Comparison of ENCODE assay signal across 11 cellular contexts in genomic region chr18:13616041-13616440, GRCh38.
DNase-seq lines count a peak whose midpoint lies in the region; ATAC-seq lines count a peak whose summit lies in the region.
"Had no signal": no experiment of that assay in that cellular context is flagged by ENCODE, and none has a peak within 500 bp of the region (broad histone marks: within the 10 kb centered on the region; RNA-seq: fewer than 3 reads in every experiment).

No MANE protein-coding gene starts in this region.

- POLR2A ChIA-PET in CD8-positive, alpha-beta memory T cell (lab: Charles Lee): no interaction called here

- H3K36me3 ChIP-seq in BLaER1: peaks cover 15% of the 10 kb centered on the region
- no peaks in the 10 kb centered on the region for H3K36me3 ChIP-seq in CD8-positive, alpha-beta memory T cell (ENCODE audit: insufficient read depth, low read length)
- H3K36me3 ChIP-seq: ovary had no signal

- CTCF ChIA-PET in CD8-positive, alpha-beta memory T cell (lab: Charles Lee): no interaction called here

- H3K27ac Mint-ChIP-seq in CD8-positive, alpha-beta memory T cell: peak overlapping the region in 6 of 8 donors; percentile 3 to 94 (median 90)
- H3K27ac Mint-ChIP-seq in naive B cell: peak overlapping the region; percentile 91 to 100 (median 99)

- peak overlapping the region; percentile 91 for H3K27ac ChIP-seq in BLaER1
- no peak overlapping the region for H3K27ac ChIP-seq in CD8-positive, alpha-beta memory T cell (ENCODE audit: low read depth, low read length)
- H3K27ac ChIP-seq: ovary had no signal

- peak overlapping the region in 5 of 7 donors; percentile 28 to 90 (median 68) for H3K4me3 Mint-ChIP-seq in CD8-positive, alpha-beta memory T cell
- peak overlapping the region in 7 of 8 donors; percentile 22 to 98 (median 70) for H3K4me3 Mint-ChIP-seq in naive B cell

- H4K20me1 ChIP-seq in BLaER1: peaks cover 61% of the 10 kb centered on the region

- H3K4me1 ChIP-seq in BLaER1: peaks cover 74% of the 10 kb centered on the region
- peaks cover 48% of the 10 kb centered on the region for H3K4me1 ChIP-seq in CD8-positive, alpha-beta memory T cell (ENCODE audit: insufficient read depth, low read length)

- no peak for DNase-seq in CD8-positive, alpha-beta memory T cell
- DNase-seq in activated T-cell treated with anti-CD3 and anti-CD28 coated beads, Interleukin-2, amount 50 U/mL, for 48 hours: peak; percentile 48 to 53
- DNase-seq in naive B cell (no peak), iPS-NIHi7 (ENCODE audit: extremely low spot score) (no peak)
- DNase-seq: activated CD8-positive, alpha-beta memory T cell treated with anti-CD3 and anti-CD28 coated beads, Interleukin-2, amount 50 U/mL, for 48 hours; COR-L47; ovary; T1000 had no signal

- H3K9me3 ChIP-seq in BLaER1: no peaks in the 10 kb centered on the region
- no peaks in the 10 kb centered on the region for H3K9me3 ChIP-seq in CD8-positive, alpha-beta memory T cell (ENCODE audit: low read length)
- H3K9me3 ChIP-seq: ovary had no signal

- H3K27me3 Mint-ChIP-seq in CD8-positive, alpha-beta memory T cell: peaks cover 0 to 15% of the 10 kb centered on the region in 2 donors
- H3K27me3 Mint-ChIP-seq in naive B cell: no peaks in the 10 kb centered on the region

- peak overlapping the region; percentile 97 for H3K4me2 ChIP-seq in BLaER1

- H3K4me3 ChIP-seq in BLaER1: peak overlapping the region; percentile 84
- no peak overlapping the region for H3K4me3 ChIP-seq in CD8-positive, alpha-beta memory T cell (ENCODE audit: low read length)
- H3K4me3 ChIP-seq: ovary had no signal

- no peaks in the 10 kb centered on the region for H3K9me3 Mint-ChIP-seq in CD8-positive, alpha-beta memory T cell
- no peaks in the 10 kb centered on the region for H3K9me3 Mint-ChIP-seq in naive B cell

- ATAC-seq in naive B cell (ENCODE audit: low read depth in 2 of 2): no peak
- ATAC-seq in HG03378 (IDR thresholded peaks at IDR 0.05; ENCODE audit: unreplicated experiment): no peak
- no peak for ATAC-seq in HG02840 (IDR thresholded peaks at IDR 0.05; ENCODE audit: low FRiP score, unreplicated experiment)

- peaks cover 0 to 8% (median 2%) of the 10 kb centered on the region in 3 donors for H3K36me3 Mint-ChIP-seq in CD8-positive, alpha-beta memory T cell
- no peaks in the 10 kb centered on the region for H3K36me3 Mint-ChIP-seq in naive B cell

- peaks cover 56 to 84% (median 63%) of the 10 kb centered on the region in 3 donors for H3K4me1 Mint-ChIP-seq in CD8-positive, alpha-beta memory T cell
- peaks cover 63 to 76% (median 74%) of the 10 kb centered on the region in 3 donors for H3K4me1 Mint-ChIP-seq in naive B cell

- H3K27me3 ChIP-seq in BLaER1: no peaks in the 10 kb centered on the region
- H3K27me3 ChIP-seq in CD8-positive, alpha-beta memory T cell (ENCODE audit: insufficient read depth, low read length, poor library complexity, severe bottlenecking): no peaks in the 10 kb centered on the region
- H3K27me3 ChIP-seq: ovary had no signal

- peak overlapping the region; percentile 87 for H3K9ac ChIP-seq in BLaER1

Comparison
In these comparisons a context has a peak if more than half of its experiments do, and no peak if none do; other contexts are left out.
1. DNase-seq: peak in activated T-cell treated with anti-CD3 and anti-CD28 coated beads, Interleukin-2, amount 50 U/mL, for 48 hours (2 of 2); none in CD8-positive, alpha-beta memory T cell (0 of 5), naive B cell (single experiment) and iPS-NIHi7 (single experiment).